ENCODE assay signal across 18 cellular contexts in the genomic region with DNA sequence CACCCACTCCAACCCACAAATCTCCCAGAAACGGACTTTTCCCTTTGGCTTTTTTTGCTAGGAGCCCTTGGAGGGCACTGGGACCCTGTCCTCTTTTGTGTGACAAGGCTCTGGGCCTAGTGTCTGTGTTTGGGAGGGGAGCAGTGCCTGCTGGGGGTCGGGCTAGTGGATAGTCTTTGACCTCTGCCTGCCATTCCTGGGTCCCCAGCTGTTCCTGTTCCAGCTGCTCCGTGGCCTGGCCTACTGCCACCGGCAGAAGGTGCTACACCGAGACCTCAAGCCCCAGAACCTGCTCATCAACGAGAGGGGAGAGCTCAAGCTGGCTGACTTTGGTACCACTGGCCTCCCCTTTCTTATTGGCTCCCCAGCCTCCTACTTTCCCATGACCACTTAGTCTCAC. TPM values are rescaled to one million over a fixed set of nuclear protein-coding genes. Genes with fewer than 3 reads are reported as not detected.
DNase-seq lines count a peak whose midpoint lies in the region; ATAC-seq, FAIRE-seq and TF ChIP-seq lines count a peak whose summit lies in the region.
"Had no signal": no experiment of that assay in that cellular context is flagged by ENCODE, and none has a peak within 500 bp of the region (broad histone marks: within the 10 kb centered on the region; RNA-seq: fewer than 3 reads in every experiment).

No MANE protein-coding gene starts in this region.

- TF ChIP-seq CTCF in RWPE1 (conservative IDR thresholded peaks at IDR 0.05; ENCODE audit: low read depth) = no peak
- TF ChIP-seq CTCF in bronchial epithelial cell (IDR thresholded peaks at IDR 0.05; ENCODE audit: insufficient read depth, low read length, severe bottlenecking) = no peak
- TF ChIP-seq CTCF in upper lobe of right lung (IDR thresholded peaks at IDR 0.05) = no peak
- no peak for TF ChIP-seq CTCF in GM23338 (conservative IDR thresholded peaks at IDR 0.05; ENCODE audit: low read depth in 2 of 2)

- H3K4me2 ChIP-seq in GM23338 = no peak overlapping the region
- H3K4me2 ChIP-seq: A549, BLaER1 had no signal

- peak; percentile 43 for FAIRE-seq in bronchial epithelial cell (lab: Jason Lieb, UNC)
- FAIRE-seq: A549, GM12891, GM18507 had no signal

- no peaks in the 10 kb centered on the region for H4K20me1 ChIP-seq in GM23338 (replicated peaks; ENCODE audit: insufficient read depth)

- H3K27ac ChIP-seq in RWPE1 = peak overlapping the region; percentile 9; the same call in 1 of the 2 replicates
- H3K27ac ChIP-seq in upper lobe of right lung = no peak overlapping the region
- no peak overlapping the region for H3K27ac ChIP-seq in GM23338 (ENCODE audit: low read depth)
- H3K27ac ChIP-seq: 22Rv1, A549, BLaER1, HL-60 had no signal

- POLR2A ChIA-PET in RWPE1 (lab: Yijun Ruan, JAX; ENCODE audit: low non-redundant PET) = no interaction called here

- no peaks in the 10 kb centered on the region for H3K9me2 ChIP-seq in GM23338 (ENCODE audit: insufficient read depth)

- H3K9me3 ChIP-seq in upper lobe of right lung = no peaks in the 10 kb centered on the region
- H3K9me3 ChIP-seq: A549, BLaER1, HAP-1 had no signal

- ATAC-seq in GM18511 (IDR thresholded peaks at IDR 0.05; ENCODE audit: unreplicated experiment) (no peak), upper lobe of right lung (no peak), GM23338 (no peak)
- ATAC-seq: A549; CD8-positive, alpha-beta T cell had no signal

- no peaks in the 10 kb centered on the region; the same call in 2 of the 3 replicates for H3K9me3 Mint-ChIP-seq in GM23338
- H3K9me3 Mint-ChIP-seq: CD8-positive, alpha-beta T cell had no signal

- no peaks in the 10 kb centered on the region for H3K27me3 ChIP-seq in bronchial epithelial cell (ENCODE audit: control insufficient read depth, insufficient read depth, low read length)
- no peaks in the 10 kb centered on the region for H3K27me3 ChIP-seq in upper lobe of right lung
- no peaks in the 10 kb centered on the region for H3K27me3 ChIP-seq in GM23338 (ENCODE audit: insufficient read depth)

- H3K4me3 ChIP-seq in bronchial epithelial cell (ENCODE audit: low read depth, low read length) = no peak overlapping the region
- H3K4me3 ChIP-seq in upper lobe of right lung = no peak overlapping the region
- H3K4me3 ChIP-seq in GM23338 = no peak overlapping the region
- H3K4me3 ChIP-seq: A549, BLaER1, HAP-1 had no signal

- DNase-seq in activated T-cell treated with anti-CD3 and anti-CD28 coated beads, Interleukin-2, amount 50 U/mL, for 1 hour = peak; percentile 1
- DNase-seq in activated T-cell treated with anti-CD3 and anti-CD28 coated beads for 4 hours (no peak), RWPE1 (ENCODE audit: low spot score) (no peak), bronchial epithelial cell (ENCODE audit: low read depth) (no peak), posterior vena cava (ENCODE audit: low spot score) (peak; percentile 57), upper lobe of right lung (no peak), GM23338 (ENCODE audit: low spot score) (no peak)
- DNase-seq: Calu3; CD8-positive, alpha-beta T cell; DMS79 treated with DMSO at 0.1 percent for 48 hours had no signal

- H2AFZ ChIP-seq in GM23338 = no peak overlapping the region

- H3K36me3 ChIP-seq in bronchial epithelial cell (ENCODE audit: control insufficient read depth, insufficient read depth, low read length) = peaks cover 14% of the 10 kb centered on the region
- peaks cover 52% of the 10 kb centered on the region for H3K36me3 ChIP-seq in upper lobe of right lung
- H3K36me3 ChIP-seq in GM23338 (ENCODE audit: insufficient read depth) = peaks cover 6% of the 10 kb centered on the region

- H3K4me1 ChIP-seq in upper lobe of right lung = no peaks in the 10 kb centered on the region
- H3K4me1 ChIP-seq in GM23338 (ENCODE audit: insufficient read depth) = no peaks in the 10 kb centered on the region
- H3K4me1 ChIP-seq: HAP-1 had no signal

- H3K4me3 Mint-ChIP-seq in GM23338 = no peak overlapping the region
- H3K4me3 Mint-ChIP-seq: CD8-positive, alpha-beta T cell had no signal

- no peaks in the 10 kb centered on the region; the same call in 1 of the 3 replicates for H3K4me1 Mint-ChIP-seq in GM23338

- H3K79me2 ChIP-seq in GM23338 (replicated peaks; ENCODE audit: insufficient read depth) = peaks cover 13% of the 10 kb centered on the region

- H3K27me3 Mint-ChIP-seq in GM23338 (ENCODE audit: insufficient read depth, low read depth, poor library complexity) = peaks cover under 1% of the 10 kb centered on the region

- CTCF ChIA-PET in RWPE1 (lab: Yijun Ruan, JAX) = no interaction called here

- intact Hi-C loops in posterior vena cava (cut with DNase I) (no loop called here), upper lobe of right lung (cut with DNase I) (no loop called here)

- no peak overlapping the region for H3K27ac Mint-ChIP-seq in GM23338
- H3K27ac Mint-ChIP-seq: CD8-positive, alpha-beta T cell had no signal

- H3K36me3 Mint-ChIP-seq in GM23338 (ENCODE audit: low read depth) = peaks cover 55% of the 10 kb centered on the region

- no peaks in the 10 kb centered on the region for H3F3A ChIP-seq in GM23338 (replicated peaks; ENCODE audit: low read depth)

TF ChIP-seq in GM23338, 12 proteins besides CTCF, POLR2A, EP300 and RAD21 (continues in another document):
- TF ChIP-seq STAT1 (IDR thresholded peaks at IDR 0.05; ENCODE audit: unreplicated experiment) = no peak
- no peak for TF ChIP-seq EZH2phosphoT487 (IDR thresholded peaks at IDR 0.05; ENCODE audit: unreplicated experiment)
- TF ChIP-seq, protein P1, sequence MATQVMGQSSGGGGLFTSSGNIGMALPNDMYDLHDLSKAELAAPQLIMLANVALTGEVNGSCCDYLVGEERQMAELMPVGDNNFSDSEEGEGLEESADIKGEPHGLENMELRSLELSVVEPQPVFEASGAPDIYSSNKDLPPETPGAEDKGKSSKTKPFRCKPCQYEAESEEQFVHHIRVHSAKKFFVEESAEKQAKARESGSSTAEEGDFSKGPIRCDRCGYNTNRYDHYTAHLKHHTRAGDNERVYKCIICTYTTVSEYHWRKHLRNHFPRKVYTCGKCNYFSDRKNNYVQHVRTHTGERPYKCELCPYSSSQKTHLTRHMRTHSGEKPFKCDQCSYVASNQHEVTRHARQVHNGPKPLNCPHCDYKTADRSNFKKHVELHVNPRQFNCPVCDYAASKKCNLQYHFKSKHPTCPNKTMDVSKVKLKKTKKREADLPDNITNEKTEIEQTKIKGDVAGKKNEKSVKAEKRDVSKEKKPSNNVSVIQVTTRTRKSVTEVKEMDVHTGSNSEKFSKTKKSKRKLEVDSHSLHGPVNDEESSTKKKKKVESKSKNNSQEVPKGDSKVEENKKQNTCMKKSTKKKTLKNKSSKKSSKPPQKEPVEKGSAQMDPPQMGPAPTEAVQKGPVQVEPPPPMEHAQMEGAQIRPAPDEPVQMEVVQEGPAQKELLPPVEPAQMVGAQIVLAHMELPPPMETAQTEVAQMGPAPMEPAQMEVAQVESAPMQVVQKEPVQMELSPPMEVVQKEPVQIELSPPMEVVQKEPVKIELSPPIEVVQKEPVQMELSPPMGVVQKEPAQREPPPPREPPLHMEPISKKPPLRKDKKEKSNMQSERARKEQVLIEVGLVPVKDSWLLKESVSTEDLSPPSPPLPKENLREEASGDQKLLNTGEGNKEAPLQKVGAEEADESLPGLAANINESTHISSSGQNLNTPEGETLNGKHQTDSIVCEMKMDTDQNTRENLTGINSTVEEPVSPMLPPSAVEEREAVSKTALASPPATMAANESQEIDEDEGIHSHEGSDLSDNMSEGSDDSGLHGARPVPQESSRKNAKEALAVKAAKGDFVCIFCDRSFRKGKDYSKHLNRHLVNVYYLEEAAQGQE (IDR thresholded peaks at IDR 0.05; ENCODE audit: unreplicated experiment) = no peak
- TF ChIP-seq JUNB (IDR thresholded peaks at IDR 0.05; ENCODE audit: unreplicated experiment) = no peak
- TF ChIP-seq CREB1 (CRISPR knock-in tag; IDR thresholded peaks at IDR 0.05; ENCODE audit: low read depth) = no peak
- TF ChIP-seq EZH2 (IDR thresholded peaks at IDR 0.05; ENCODE audit: low read depth, unreplicated experiment) = no peak

RNA-seq across cellular contexts. Expression of a gene that starts 6.7 kb away (rescaled TPM):
- total RNA-seq in bronchial epithelial cell = 6.1 and 7.3 TPM in 2 replicates
- total RNA-seq in posterior vena cava = 10 to 100 TPM; 50.2 to 61.6 TPM
- total RNA-seq in upper lobe of right lung = 56.0 TPM
- 61.9 and 65.1 TPM in 2 replicates for total RNA-seq in GM23338 (2014; rRNA removed; shearing (Covaris generic))
- 57.0 and 64.2 TPM in 2 replicates for polyA plus RNA-seq in GM23338 (2016; fragmentation: Nextera tagmentation; extraction: Ambion mirVana)

RNA-seq across cellular contexts. Expression of a gene that starts 7.6 kb away (rescaled TPM):
- total RNA-seq in bronchial epithelial cell = 54.8 and 100 TPM in 2 replicates
- total RNA-seq in posterior vena cava = 10 to 100 TPM; 53.5 to 55.3 TPM
- 66.4 TPM for total RNA-seq in upper lobe of right lung
- 111 and 158 TPM in 2 replicates for total RNA-seq in GM23338 (2014; rRNA removed; shearing (Covaris generic))
- 55.9 and 58.9 TPM in 2 replicates for polyA plus RNA-seq in GM23338 (2016; fragmentation: Nextera tagmentation; extraction: Ambion mirVana)

RNA-seq across cellular contexts. Expression of a gene that starts 32.4 kb away (rescaled TPM):
- total RNA-seq in bronchial epithelial cell = 87.4 and 137 TPM in 2 replicates
- 100 to 1,000 TPM; 151 to 179 TPM for total RNA-seq in posterior vena cava
- 161 TPM for total RNA-seq in upper lobe of right lung
- 344 and 377 TPM in 2 replicates for total RNA-seq in GM23338 (2014; rRNA removed; shearing (Covaris generic))
- polyA plus RNA-seq in GM23338 (2016; fragmentation: Nextera tagmentation; extraction: Ambion mirVana) = 97.7 and 104 TPM in 2 replicates

Comparison
In these comparisons a context has a peak if more than half of its experiments do, and no peak if none do; other contexts are left out.
1. DNase-seq: peak in activated T-cell treated with anti-CD3 and anti-CD28 coated beads, Interleukin-2, amount 50 U/mL, for 1 hour (single experiment) and posterior vena cava (single experiment); none in activated T-cell treated with anti-CD3 and anti-CD28 coated beads for 4 hours (single experiment), RWPE1 (single experiment), bronchial epithelial cell (single experiment), upper lobe of right lung (single experiment) and GM23338 (single experiment).